ENCODE assay signal across 20 cellular contexts in the genomic region with DNA sequence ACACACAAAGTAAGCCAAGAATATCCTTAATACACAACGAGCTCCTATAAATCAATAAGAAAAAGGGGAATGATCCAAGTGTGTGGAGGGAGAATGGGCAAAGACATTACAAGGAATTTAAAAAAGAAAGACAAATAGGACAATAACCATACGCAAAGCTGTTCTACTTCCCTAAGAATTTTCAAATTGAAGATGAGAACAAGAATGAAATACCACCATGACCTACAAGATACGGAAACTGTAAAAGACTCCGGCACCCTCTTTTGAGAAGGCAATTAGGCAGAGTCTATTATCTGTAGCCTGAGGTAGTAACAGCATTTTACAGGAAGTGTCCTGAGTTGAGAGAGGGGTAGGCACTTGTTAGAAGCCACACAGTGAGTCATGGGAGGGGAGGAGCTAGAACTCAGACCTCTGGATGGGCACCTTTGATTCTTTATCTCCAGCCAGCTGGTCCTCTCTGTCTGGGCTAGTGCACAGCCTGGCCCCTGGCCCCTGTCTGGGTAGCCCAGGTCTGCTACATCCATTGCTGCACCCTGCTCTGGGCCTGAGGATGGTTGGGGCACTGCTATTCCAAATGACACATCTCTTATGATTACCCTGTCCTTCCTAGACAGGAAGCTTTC.
DNase-seq lines count a peak whose midpoint lies in the region; ATAC-seq and TF ChIP-seq lines count a peak whose summit lies in the region.
"Had no signal": no experiment of that assay in that cellular context is flagged by ENCODE, and none has a peak within 500 bp of the region (broad histone marks: within the 10 kb centered on the region; RNA-seq: fewer than 3 reads in every experiment).

No MANE protein-coding gene starts in this region.

- H3K4me3 ChIP-seq in Loucy (ENCODE audit: low read length, poor library complexity, severe bottlenecking), result no peak overlapping the region
- no peak overlapping the region for H3K4me3 ChIP-seq in RWPE2 (ENCODE audit: severe bottlenecking)
- H3K4me3 ChIP-seq: adrenal gland, Peyer's patch, sigmoid colon had no signal

- no peak overlapping the region for H3K9ac ChIP-seq in Loucy (ENCODE audit: low read depth, low read length, poor library complexity, severe bottlenecking)
- H3K9ac ChIP-seq: KMS-11 had no signal

- H3K9me3 ChIP-seq in Loucy (ENCODE audit: insufficient read depth, low read depth, low read length) (no peaks in the 10 kb centered on the region), RWPE2 (ENCODE audit: severe bottlenecking) (no peaks in the 10 kb centered on the region)
- H3K9me3 ChIP-seq: adrenal gland, Peyer's patch, sigmoid colon had no signal

- no peaks in the 10 kb centered on the region for H3K27me3 ChIP-seq in Loucy (ENCODE audit: insufficient read depth, low read length, poor library complexity, severe bottlenecking)
- H3K27me3 ChIP-seq in RWPE2 (ENCODE audit: insufficient read depth, poor library complexity, severe bottlenecking), result no peaks in the 10 kb centered on the region
- H3K27me3 ChIP-seq: Peyer's patch had no signal

- no peaks in the 10 kb centered on the region for H3K36me3 ChIP-seq in Loucy (ENCODE audit: insufficient read depth, low read length)
- H3K36me3 ChIP-seq in RWPE2 (ENCODE audit: low read depth), result no peaks in the 10 kb centered on the region
- H3K36me3 ChIP-seq: adrenal gland, Peyer's patch, sigmoid colon had no signal

- no peaks in the 10 kb centered on the region for H3F3A ChIP-seq in Loucy (ENCODE audit: low read depth)

- H3K9me2 ChIP-seq in Loucy (replicated peaks; ENCODE audit: low read depth, low read length), result no peaks in the 10 kb centered on the region

- no peaks in the 10 kb centered on the region for H4K20me1 ChIP-seq in Loucy (ENCODE audit: insufficient read depth, low read length, poor library complexity, severe bottlenecking)

- ATAC-seq in RWPE2 (ENCODE audit: low read depth), result peak; percentile 88
- no peak for ATAC-seq in GM18511 (IDR thresholded peaks at IDR 0.05; ENCODE audit: unreplicated experiment)
- no peak for ATAC-seq in HG03280 (IDR thresholded peaks at IDR 0.05; ENCODE audit: unreplicated experiment)
- ATAC-seq: effector memory CD8-positive, alpha-beta T cell; left ventricle myocardium superior; T-cell had no signal

- TF ChIP-seq CTCF in Loucy (conservative IDR thresholded peaks at IDR 0.05; ENCODE audit: low read length) (no peak), RWPE2 (IDR thresholded peaks at IDR 0.05; ENCODE audit: poor library complexity, severe bottlenecking) (no peak)

- DNase-seq in DMS53 treated with DMSO at 0.1 percent for 48 hours (lab: John Stamatoyannopoulos, UW; ENCODE audit: unreplicated experiment), result peak; percentile 56
- no peak for DNase-seq in RWPE2 (ENCODE audit: low spot score)
- DNase-seq in islet precursor cell, result peak; percentile 85
- no peak for DNase-seq in CD1c-positive myeloid dendritic cell (ENCODE audit: extremely low spot score)
- DNase-seq in NCI-H446 (lab: John Stamatoyannopoulos, UW), result no peak
- DNase-seq: activated CD8-positive, alpha-beta memory T cell treated with anti-CD3 and anti-CD28 coated beads for 24 hours; adrenal gland; caudate nucleus; effector memory CD8-positive, alpha-beta T cell; left ventricle myocardium superior; NCI-H1694 treated with DMSO at 0.1 percent for 48 hours; NCI-H510A treated with DMSO at 0.1 percent for 48 hours; Peyer's patch; sigmoid colon; T-cell had no signal

- H3K79me2 ChIP-seq in Loucy (ENCODE audit: insufficient read depth, low read length), result no peaks in the 10 kb centered on the region

- H3K27ac ChIP-seq in RWPE2 (ENCODE audit: poor library complexity, severe bottlenecking), result no peak overlapping the region
- H3K27ac ChIP-seq: adrenal gland, KMS-11, Peyer's patch, sigmoid colon, VCaP had no signal

- peak overlapping the region; percentile 25 for H3K4me2 ChIP-seq in Loucy (ENCODE audit: low read depth, low read length, poor library complexity, severe bottlenecking)
- H3K4me2 ChIP-seq: KMS-11 had no signal

- peaks cover 8% of the 10 kb centered on the region for H3K4me1 ChIP-seq in Loucy (ENCODE audit: insufficient read depth, low read length, poor library complexity, severe bottlenecking)
- peaks cover 4% of the 10 kb centered on the region for H3K4me1 ChIP-seq in RWPE2 (ENCODE audit: insufficient read depth, poor library complexity, severe bottlenecking)
- H3K4me1 ChIP-seq: adrenal gland, Peyer's patch, sigmoid colon had no signal

- H2AFZ ChIP-seq in Loucy (ENCODE audit: low read length), result peak overlapping the region; percentile 1; the same call in 1 of the 2 replicates

Comparison
In these comparisons a context has a peak if more than half of its experiments do, and no peak if none do; other contexts are left out.
1. DNase-seq: peak in DMS53 treated with DMSO at 0.1 percent for 48 hours (single experiment) and islet precursor cell (single experiment); none in RWPE2 (single experiment), CD1c-positive myeloid dendritic cell (single experiment) and NCI-H446 (0 of 2).